ENCODE assay signal across 25 cellular contexts in the genomic region with DNA sequence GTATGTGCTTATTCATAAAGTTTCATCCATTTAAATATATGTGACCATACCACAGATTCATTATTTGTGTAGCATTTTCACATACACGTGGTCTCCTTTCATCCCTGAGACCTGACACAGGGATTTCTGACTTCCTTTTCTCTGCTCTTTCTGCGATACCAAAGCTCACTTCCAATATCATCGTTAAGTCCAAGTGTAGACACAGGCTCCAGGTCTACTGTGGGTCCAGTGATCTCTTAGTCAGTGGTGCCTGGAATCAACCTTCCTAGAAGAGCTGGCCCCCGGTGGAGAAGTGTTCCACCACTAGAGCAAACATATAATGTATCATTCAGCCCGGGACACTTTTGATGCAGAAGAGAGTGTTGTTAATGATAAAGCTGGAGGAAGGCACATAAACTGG.
"Had no signal": no experiment of that assay in that cellular context is flagged by ENCODE, and none has a peak within 500 bp of the region (broad histone marks: within the 10 kb centered on the region; RNA-seq: fewer than 3 reads in every experiment).

No MANE protein-coding gene starts in this region.

- H3K4me3 ChIP-seq: esophagus muscularis mucosa, skin epidermis, tibial artery had no signal

- H3K27ac ChIP-seq: esophagus muscularis mucosa, neutrophil, skin epidermis, tibial artery had no signal

- ATAC-seq: activated CD4-positive, alpha-beta T cell treated with anti-CD3 and anti-CD28 coated beads for 36 hours; activated CD8-positive, alpha-beta T cell treated with anti-CD3 and anti-CD28 coated beads, Interleukin-2, amount 10 ng/mL, durations not matched to agents 7 days and 5 days; activated T-cell treated with anti-CD3 and anti-CD28 coated beads, Interleukin-2, amount 50 U/mL, for 72 hours; foreskin keratinocyte; left cardiac atrium; left ventricle myocardium superior; sciatic nerve; stimulated activated naive CD8-positive, alpha-beta T cell treated with anti-CD3 and anti-CD28 coated beads, Interleukin-15, Interleukin-2, amounts not matched to agents 100 U/mL and 50 U/mL, for 24 hours had no signal

- H3K9me3 Mint-ChIP-seq: activated T-cell treated with anti-CD3 and anti-CD28 coated beads, Interleukin-2, amount 50 U/mL, for 72 hours; brain; dendritic cell treated with granulocyte-macrophage colony-stimulating factor and Interleukin-4, amounts not matched to agents 40 ng/mL and 50 ng/mL, for 4 days; naive B cell; nephron progenitor cell had no signal

- H3K36me3 Mint-ChIP-seq: activated naive CD8-positive, alpha-beta T cell; brain had no signal

- H3K4me1 Mint-ChIP-seq: brain, nephron progenitor cell had no signal

- H3K36me3 ChIP-seq: esophagus muscularis mucosa, neutrophil, tibial artery had no signal

- H3K27ac Mint-ChIP-seq: activated CD4-positive, alpha-beta T cell treated with anti-CD3 and anti-CD28 coated beads for 36 hours; activated CD8-positive, alpha-beta T cell treated with anti-CD3 and anti-CD28 coated beads, Interleukin-2, amount 10 ng/mL, durations not matched to agents 7 days and 5 days; activated naive CD8-positive, alpha-beta T cell; activated T-cell treated with anti-CD3 and anti-CD28 coated beads, Interleukin-2, amount 50 U/mL, for 72 hours; brain; dendritic cell treated with granulocyte-macrophage colony-stimulating factor and Interleukin-4, amounts not matched to agents 40 ng/mL and 50 ng/mL, for 4 days; nephron progenitor cell had no signal

- H3K9me3 ChIP-seq: esophagus muscularis mucosa, neutrophil, tibial artery had no signal

- H3K27me3 ChIP-seq: esophagus muscularis mucosa, foreskin keratinocyte, tibial artery had no signal

- DNase-seq: activated CD4-positive, alpha-beta T cell treated with anti-CD3 and anti-CD28 coated beads for 36 hours; activated CD4-positive, CD25-positive, alpha-beta regulatory T cell; activated CD8-positive, alpha-beta T cell treated with anti-CD3 and anti-CD28 coated beads, Interleukin-2, amount 10 ng/mL, durations not matched to agents 7 days and 5 days; activated naive CD4-positive, alpha-beta T cell; activated T-cell treated with anti-CD3 and anti-CD28 coated beads for 4 hours; activated T-cell treated with anti-CD3 and anti-CD28 coated beads, Interleukin-2, amount 50 U/mL, for 72 hours; aorta; effector CD4-positive, alpha-beta T cell; foreskin keratinocyte; islet precursor cell; left cardiac atrium; left ventricle myocardium superior; naive B cell; nephron progenitor cell; stimulated activated CD4-positive, alpha-beta T cell treated with anti-CD3 and anti-CD28 coated beads, Interleukin-12 subunit alpha, Interleukin-12 subunit beta, amount 100 ng/mL, for 4 hours; stimulated activated CD4-positive, alpha-beta T cell treated with anti-CD3 and anti-CD28 coated beads, Interleukin-4, amount 100 ng/mL, for 1 hour; stimulated activated naive CD8-positive, alpha-beta T cell treated with anti-CD3 and anti-CD28 coated beads, Interleukin-15, Interleukin-2, amounts not matched to agents 100 U/mL and 50 U/mL, for 24 hours; tibial artery had no signal

- H3K27me3 Mint-ChIP-seq: activated CD4-positive, alpha-beta T cell treated with anti-CD3 and anti-CD28 coated beads for 36 hours; activated naive CD8-positive, alpha-beta T cell; brain; dendritic cell treated with granulocyte-macrophage colony-stimulating factor and Interleukin-4, amounts not matched to agents 40 ng/mL and 50 ng/mL, for 4 days; naive B cell had no signal

- H3K4me3 Mint-ChIP-seq: activated CD4-positive, alpha-beta T cell treated with anti-CD3 and anti-CD28 coated beads for 36 hours; activated CD8-positive, alpha-beta T cell treated with anti-CD3 and anti-CD28 coated beads, Interleukin-2, amount 10 ng/mL, durations not matched to agents 7 days and 5 days; activated naive CD8-positive, alpha-beta T cell; activated T-cell treated with anti-CD3 and anti-CD28 coated beads, Interleukin-2, amount 50 U/mL, for 72 hours; brain; dendritic cell treated with granulocyte-macrophage colony-stimulating factor and Interleukin-4, amounts not matched to agents 40 ng/mL and 50 ng/mL, for 4 days; naive B cell; nephron progenitor cell had no signal
